26 cellular contexts compared by ENCODE assay signal in the genomic region with DNA sequence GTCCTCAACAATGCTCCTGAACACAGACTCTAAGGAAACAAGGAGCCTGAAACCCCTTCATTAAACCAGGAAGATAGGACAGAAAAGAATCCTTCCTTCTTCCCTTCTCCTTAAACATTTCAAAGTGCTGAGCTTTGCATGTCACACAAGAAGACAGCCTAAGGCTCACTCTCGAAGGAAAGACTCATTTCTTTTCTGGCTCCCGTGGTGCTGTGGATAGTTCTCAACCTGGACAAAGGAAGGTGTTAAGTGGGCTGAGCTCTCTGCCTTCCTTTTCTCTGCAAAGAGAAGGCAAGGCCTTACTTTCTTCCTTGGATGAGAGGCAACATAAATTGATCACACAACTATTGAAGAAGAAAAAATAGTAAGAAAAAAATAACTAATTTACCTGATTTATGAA.
"Had no signal": no experiment of that assay in that cellular context is flagged by ENCODE, and none has a peak within 500 bp of the region (broad histone marks: within the 10 kb centered on the region; RNA-seq: fewer than 3 reads in every experiment).

No MANE protein-coding gene starts in this region.

- H3K9me3 ChIP-seq: adrenal gland, body of pancreas, colonic mucosa had no signal

- H3K36me3 ChIP-seq: adrenal gland, colonic mucosa had no signal

- H3K4me3 ChIP-seq: adrenal gland, body of pancreas, colonic mucosa had no signal

- ATAC-seq: activated CD8-positive, alpha-beta T cell treated with anti-CD3 and anti-CD28 coated beads for 36 hours; activated naive CD8-positive, alpha-beta T cell treated with anti-CD3 and anti-CD28 coated beads, Interleukin-2, amount 50 U/mL, for 24 hours; activated T-cell treated with anti-CD3 and anti-CD28 coated beads, Interleukin-2, amount 50 U/mL, for 4 hours; activated T-helper 17 cell treated with anti-CD3 and anti-CD28 coated beads, Interleukin-2, amount 50 U/mL, for 72 hours; body of pancreas; esophagus mucosa had no signal

- H3K27ac ChIP-seq: adrenal gland, body of pancreas, colonic mucosa had no signal

- DNase-seq: activated CD4-positive, alpha-beta T cell treated with anti-CD3 and anti-CD28 coated beads for 1 hour; activated CD4-positive, alpha-beta T cell treated with anti-CD3 and anti-CD28 coated beads for 4 hours; activated CD4-positive, alpha-beta T cell treated with anti-CD3 and anti-CD28 coated beads, Interleukin-2, amount 10 ng/mL, durations not matched to agents 7 days and 5 days; activated CD4-positive, alpha-beta T cell treated with anti-CD3 and anti-CD28 coated beads, Interleukin-2, amount 50 U/mL, for 4 hours; activated CD8-positive, alpha-beta memory T cell treated with anti-CD3 and anti-CD28 coated beads for 24 hours; activated CD8-positive, alpha-beta T cell treated with anti-CD3 and anti-CD28 coated beads for 36 hours; activated effector memory CD4-positive, alpha-beta T cell treated with Interleukin-2 at 50 U/mL for 16 hours; activated gamma-delta T cell treated with Interleukin-2 at 50 U/mL for 16 hours; activated naive CD4-positive, alpha-beta T cell treated with anti-CD3 and anti-CD28 coated beads, Interleukin-2, amount 50 U/mL, for 16 hours; activated naive CD4-positive, alpha-beta T cell treated with Interleukin-2 at 50 U/mL for 16 hours; activated naive CD8-positive, alpha-beta T cell treated with anti-CD3 and anti-CD28 coated beads for 36 hours; activated naive CD8-positive, alpha-beta T cell treated with anti-CD3 and anti-CD28 coated beads, Interleukin-2, amount 50 U/mL, for 24 hours; activated T-cell treated with anti-CD3 and anti-CD28 coated beads, Interleukin-2, amount 50 U/mL, for 4 hours; adrenal gland; amygdala; aorta; body of pancreas; caudate nucleus; colonic mucosa; effector CD8-positive, alpha-beta T cell; foreskin fibroblast; head of caudate nucleus; T-helper 2 cell had no signal

- FAIRE-seq: frontal cortex had no signal

- H3K4me1 ChIP-seq: colonic mucosa had no signal

- H3K27me3 ChIP-seq: adrenal gland, body of pancreas, colonic mucosa had no signal
